18 cellular contexts compared by ENCODE assay signal in the genomic region with DNA sequence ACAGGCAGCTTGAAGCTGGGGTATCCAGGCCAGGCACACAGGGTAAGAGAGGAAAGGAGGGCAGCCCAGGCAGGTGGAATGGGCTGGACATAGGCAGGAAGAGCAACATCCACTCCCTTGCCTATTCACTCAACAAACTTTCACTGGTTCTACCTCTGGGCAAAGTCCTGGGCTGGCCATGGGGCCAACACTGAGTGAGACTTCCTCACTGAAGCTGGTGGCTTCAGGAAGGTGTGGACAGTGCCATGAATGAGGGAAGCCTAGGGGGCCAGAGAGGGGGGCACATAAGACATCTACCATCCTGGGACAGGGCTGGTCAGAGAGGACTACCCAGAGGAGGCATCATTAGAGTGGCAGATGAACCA. TPM values are rescaled to one million over a fixed set of nuclear protein-coding genes. Genes with fewer than 3 reads are reported as not detected.
DNase-seq lines count a peak whose midpoint lies in the region; ATAC-seq and TF ChIP-seq lines count a peak whose summit lies in the region.
"Had no signal": no experiment of that assay in that cellular context is flagged by ENCODE, and none has a peak within 500 bp of the region (broad histone marks: within the 10 kb centered on the region; RNA-seq: fewer than 3 reads in every experiment).

No MANE protein-coding gene starts in this region.

- H3K9me3 ChIP-seq in neural progenitor cell (ENCODE audit: low read depth), result no peaks in the 10 kb centered on the region
- H3K9me3 ChIP-seq: adrenal gland, testis had no signal

- H3K36me3 ChIP-seq in neural progenitor cell, result no peaks in the 10 kb centered on the region
- H3K36me3 ChIP-seq: adrenal gland had no signal

- peaks cover 14% of the 10 kb centered on the region for H3F3A ChIP-seq in neural progenitor cell (ENCODE audit: low read depth)

- H3K27ac ChIP-seq in RWPE1, result peak overlapping the region; percentile 99
- no peak overlapping the region for H3K27ac ChIP-seq in neural progenitor cell
- H3K27ac ChIP-seq: testis had no signal

- H4K20me1 ChIP-seq in neural progenitor cell (ENCODE audit: low read depth), result peaks cover 61% of the 10 kb centered on the region

- CTCF ChIA-PET in activated naive CD4-positive, alpha-beta T cell treated with anti-CD3 and anti-CD28 coated beads for 36 hours (lab: Charles Lee), result no interaction called here
- CTCF ChIA-PET in RWPE1 (lab: Yijun Ruan, JAX), result no interaction called here

- POLR2A ChIA-PET in RWPE1 (lab: Yijun Ruan, JAX; ENCODE audit: low non-redundant PET), result no interaction called here

- H3K9ac ChIP-seq in neural progenitor cell, result no peak overlapping the region

- H3K27me3 Mint-ChIP-seq in activated naive CD4-positive, alpha-beta T cell treated with anti-CD3 and anti-CD28 coated beads for 36 hours (ENCODE audit: low read depth), result no peaks in the 10 kb centered on the region
- H3K27me3 Mint-ChIP-seq in brain (peaks cover 15% of the 10 kb centered on the region), neural progenitor cell (ENCODE audit: insufficient read depth, low read depth) (peaks cover 17% of the 10 kb centered on the region)

- ATAC-seq in activated naive CD4-positive, alpha-beta T cell treated with anti-CD3 and anti-CD28 coated beads, Interleukin-2, amount 50 U/mL, for 72 hours, result no peak
- ATAC-seq in GM18858 (IDR thresholded peaks at IDR 0.05; ENCODE audit: unreplicated experiment) (no peak), GM18873 (IDR thresholded peaks at IDR 0.05; ENCODE audit: low FRiP score, unreplicated experiment) (no peak)
- ATAC-seq: activated T-cell treated with anti-CD3 and anti-CD28 coated beads, Interleukin-2, amount 50 U/mL, for 72 hours; K562; left ventricle myocardium superior; stimulated activated effector memory CD8-positive, alpha-beta T cell treated with anti-CD3 and anti-CD28 coated beads, Interleukin-12 subunit alpha, Interleukin-12 subunit beta, amount 100 ng/mL, for 72 hours had no signal

- no peaks in the 10 kb centered on the region for H3K36me3 Mint-ChIP-seq in activated naive CD4-positive, alpha-beta T cell treated with anti-CD3 and anti-CD28 coated beads, Interleukin-2, amount 50 U/mL, for 72 hours
- no peaks in the 10 kb centered on the region for H3K36me3 Mint-ChIP-seq in activated naive CD4-positive, alpha-beta T cell treated with anti-CD3 and anti-CD28 coated beads for 36 hours (ENCODE audit: low read depth)
- H3K36me3 Mint-ChIP-seq in brain (no peaks in the 10 kb centered on the region), neural progenitor cell (no peaks in the 10 kb centered on the region)
- H3K36me3 Mint-ChIP-seq: stimulated activated effector memory CD8-positive, alpha-beta T cell treated with anti-CD3 and anti-CD28 coated beads, Interleukin-12 subunit alpha, Interleukin-12 subunit beta, amount 100 ng/mL, for 72 hours had no signal

- TF ChIP-seq CTCF in RWPE1 (conservative IDR thresholded peaks at IDR 0.05; ENCODE audit: low read depth), result no peak
- no peak for TF ChIP-seq CTCF in brain (conservative IDR thresholded peaks at IDR 0.05)
- no peak for TF ChIP-seq CTCF in neural progenitor cell (IDR thresholded peaks at IDR 0.05)

- H3K79me2 ChIP-seq in neural progenitor cell (ENCODE audit: low read depth), result peaks cover 11% of the 10 kb centered on the region

- peak overlapping the region; percentile 9 to 76 for H3K27ac Mint-ChIP-seq in activated naive CD4-positive, alpha-beta T cell treated with anti-CD3 and anti-CD28 coated beads, Interleukin-2, amount 50 U/mL, for 72 hours
- no peak overlapping the region for H3K27ac Mint-ChIP-seq in activated naive CD4-positive, alpha-beta T cell treated with anti-CD3 and anti-CD28 coated beads for 36 hours
- H3K27ac Mint-ChIP-seq in brain (peak overlapping the region; percentile 70 to 96 (median 86)), neural progenitor cell (peak overlapping the region; percentile 70)
- H3K27ac Mint-ChIP-seq: activated T-cell treated with anti-CD3 and anti-CD28 coated beads, Interleukin-2, amount 50 U/mL, for 72 hours had no signal

- H3K4me2 ChIP-seq in neural progenitor cell, result no peak overlapping the region

- H3K4me3 Mint-ChIP-seq in activated naive CD4-positive, alpha-beta T cell treated with anti-CD3 and anti-CD28 coated beads for 36 hours, result no peak overlapping the region
- peak overlapping the region in 1 of 5 experiments; percentile 45 for H3K4me3 Mint-ChIP-seq in brain
- H3K4me3 Mint-ChIP-seq in neural progenitor cell, result no peak overlapping the region
- H3K4me3 Mint-ChIP-seq: activated T-cell treated with anti-CD3 and anti-CD28 coated beads, Interleukin-2, amount 50 U/mL, for 72 hours; stimulated activated effector memory CD8-positive, alpha-beta T cell treated with anti-CD3 and anti-CD28 coated beads, Interleukin-12 subunit alpha, Interleukin-12 subunit beta, amount 100 ng/mL, for 72 hours had no signal

- H3K4me1 ChIP-seq in neural progenitor cell, result peaks cover 50% of the 10 kb centered on the region
- H3K4me1 ChIP-seq: adrenal gland, testis had no signal

- intact Hi-C loops in activated naive CD4-positive, alpha-beta T cell treated with anti-CD3 and anti-CD28 coated beads for 36 hours (cut with micrococcal nuclease), result no loop called here

- no peak overlapping the region for H3K4me3 ChIP-seq in neural progenitor cell
- H3K4me3 ChIP-seq: adrenal gland, K562, testis had no signal

- no peaks in the 10 kb centered on the region for H3K9me3 Mint-ChIP-seq in activated naive CD4-positive, alpha-beta T cell treated with anti-CD3 and anti-CD28 coated beads, Interleukin-2, amount 50 U/mL, for 72 hours
- H3K9me3 Mint-ChIP-seq in activated naive CD4-positive, alpha-beta T cell treated with anti-CD3 and anti-CD28 coated beads for 36 hours, result no peaks in the 10 kb centered on the region
- H3K9me3 Mint-ChIP-seq in brain, result no peaks in the 10 kb centered on the region
- no peaks in the 10 kb centered on the region for H3K9me3 Mint-ChIP-seq in neural progenitor cell
- H3K9me3 Mint-ChIP-seq: activated T-cell treated with anti-CD3 and anti-CD28 coated beads, Interleukin-2, amount 50 U/mL, for 72 hours; stimulated activated effector memory CD8-positive, alpha-beta T cell treated with anti-CD3 and anti-CD28 coated beads, Interleukin-12 subunit alpha, Interleukin-12 subunit beta, amount 100 ng/mL, for 72 hours had no signal

- no peaks in the 10 kb centered on the region for H3K27me3 ChIP-seq in neural progenitor cell
- H3K27me3 ChIP-seq: adrenal gland, testis had no signal

- peaks cover 44% of the 10 kb centered on the region for H3K4me1 Mint-ChIP-seq in activated naive CD4-positive, alpha-beta T cell treated with anti-CD3 and anti-CD28 coated beads for 36 hours (ENCODE audit: low read depth)
- peaks cover 95% of the 10 kb centered on the region for H3K4me1 Mint-ChIP-seq in brain
- peaks cover 61% of the 10 kb centered on the region for H3K4me1 Mint-ChIP-seq in neural progenitor cell

- H2AFZ ChIP-seq in neural progenitor cell (replicated peaks), result no peak overlapping the region

- no peak for DNase-seq in activated naive CD4-positive, alpha-beta T cell treated with anti-CD3 and anti-CD28 coated beads, Interleukin-2, amount 50 U/mL, for 72 hours (ENCODE audit: low spot score in 2 of 2)
- DNase-seq in activated naive CD4-positive, alpha-beta T cell treated with anti-CD3 and anti-CD28 coated beads for 36 hours, result no peak
- DNase-seq in RWPE1 (ENCODE audit: low spot score) (no peak), neural progenitor cell (ENCODE audit: low spot score) (no peak), EL (no peak)
- DNase-seq: activated CD4-positive, alpha-beta T cell treated with anti-CD3 and anti-CD28 coated beads, Interleukin-2, amount 50 U/mL, for 48 hours; activated T-cell treated with anti-CD3 and anti-CD28 coated beads, Interleukin-2, amount 50 U/mL, for 72 hours; adrenal gland; effector CD8-positive, alpha-beta T cell; left ventricle myocardium superior; NCI-H2029; occipital lobe; testis had no signal

RNA-seq across cellular contexts. Expression of gene TCF20, which starts 44.9 kb away (rescaled TPM):
- 10 to 100 TPM; 68.9 to 75.0 TPM for total RNA-seq in activated naive CD4-positive, alpha-beta T cell treated with anti-CD3 and anti-CD28 coated beads, Interleukin-2, amount 50 U/mL, for 72 hours
- 10 to 100 TPM; 59.2 to 60.0 TPM for total RNA-seq in activated naive CD4-positive, alpha-beta T cell treated with anti-CD3 and anti-CD28 coated beads for 36 hours
- 19.3 TPM for polyA plus RNA-seq in brain (ENCODE audit: insufficient read depth, low read depth, low replicate concordance)
- total RNA-seq in neural progenitor cell (ENCODE audit: low replicate concordance), result 53.7 and 67.4 TPM in 2 replicates
